15 cellular contexts compared by ENCODE assay signal in genomic region chr13:112880221-112880641, GRCh38.
DNase-seq lines count a peak whose midpoint lies in the region; ATAC-seq, FAIRE-seq and TF ChIP-seq lines count a peak whose summit lies in the region.
"Had no signal": no experiment of that assay in that cellular context is flagged by ENCODE, and none has a peak within 500 bp of the region (broad histone marks: within the 10 kb centered on the region; RNA-seq: fewer than 3 reads in every experiment).

No MANE protein-coding gene starts in this region.

- in situ Hi-C loops in HepG2 (cut with HindIII; ENCODE audit: extremely low pct_ligation_motif_present, low pct_unique_long_range_greater_than_20kb), result no loop called here

- intact Hi-C loops in left ventricle myocardium superior (cut with micrococcal nuclease) (no loop called here), left cardiac atrium (cut with DNase I) (no loop called here), HepG2 (cut with micrococcal nuclease; ENCODE audit: unreplicated experiment) (no loop called here), spleen (cut with DNase I; ENCODE audit: low total_unique reads) (no loop called here)

- no TSS peak for BruUV-seq in HepG2 (replicated peaks; lab: Mats Ljungman, UMichigan)

- H3K4me3 ChIP-seq in HepG2 (replicated peaks in 1 of 3; ENCODE audit: insufficient read depth in 1 of 3, low read depth in 2 of 3, low read length in 3 of 3) (no peak overlapping the region), spleen (no peak overlapping the region)
- H3K4me3 ChIP-seq: BLaER1, GM23338 had no signal

- H3K27ac ChIP-seq in caudate nucleus (ENCODE audit: low read depth, low read length) (peak overlapping the region; percentile 44), HepG2 (ENCODE audit: extremely low read length, insufficient read depth, low read length) (no peak overlapping the region), spleen (no peak overlapping the region), substantia nigra (ENCODE audit: low read depth, low read length, poor library complexity, severe bottlenecking) (no peak overlapping the region)
- H3K27ac ChIP-seq: BLaER1 had no signal

- 94% methylated on average over 13 of the region's 22 CpGs for WGBS in HepG2 (ENCODE audit: low lambda C conversion rate)
- WGBS in spleen, 5 donors, result 91 to 97% (median 96%) methylated on average over 14 to 22 of the region's 22 CpGs

- H3K79me2 ChIP-seq in HepG2 (ENCODE audit: insufficient read depth, low read length), result no peaks in the 10 kb centered on the region

- TF ChIP-seq POLR2A in HepG2 (IDR thresholded peaks at IDR 0.05; ENCODE audit: insufficient read depth in 1 of 2, low read depth in 2 of 2, low read length in 2 of 2) (no peak), spleen (IDR thresholded peaks at IDR 0.05) (no peak)

- H3K36me3 ChIP-seq in HepG2 (replicated peaks in 1 of 2; ENCODE audit: control insufficient read depth in 1 of 2, insufficient read depth in 2 of 2, low read length in 2 of 2) (peaks cover 34 to 58% of the 10 kb centered on the region in 2 experiments), spleen (peaks cover 0 to 97% (median 65%) of the 10 kb centered on the region in 6 donors)

- TF ChIP-seq CTCF in HepG2 (CRISPR knock-in tag; IDR thresholded peaks at IDR 0.05), result no peak
- TF ChIP-seq CTCF in spleen (IDR thresholded peaks at IDR 0.05 in 8 of 11, conservative IDR thresholded peaks at IDR 0.05 in 3 of 11), result no peak

- H3K9ac ChIP-seq in HepG2 (ENCODE audit: insufficient read depth, low read depth, low read length), result no peak overlapping the region
- H3K9ac ChIP-seq: BLaER1 had no signal

- peak; percentile 6 for ATAC-seq in left ventricle myocardium superior
- ATAC-seq in left cardiac atrium, result no peak
- no peak for ATAC-seq in HepG2
- ATAC-seq in HG03439 (IDR thresholded peaks at IDR 0.05; ENCODE audit: unreplicated experiment), result no peak
- ATAC-seq: GM23338 had no signal

- H2AFZ ChIP-seq in HepG2 (ENCODE audit: low read length), result no peak overlapping the region
- H2AFZ ChIP-seq: GM23338 had no signal

- no peak overlapping the region for H3K4me2 ChIP-seq in HepG2 (ENCODE audit: low read depth, low read length)
- H3K4me2 ChIP-seq: BLaER1, GM23338 had no signal

- FAIRE-seq in HepG2 (lab: Jason Lieb, UNC), result no peak

- H3K4me1 ChIP-seq in HepG2 (ENCODE audit: insufficient read depth, low read length) (no peaks in the 10 kb centered on the region), spleen (peaks cover 0 to under 1% (median 0%) of the 10 kb centered on the region in 6 donors)
- H3K4me1 ChIP-seq: BLaER1 had no signal

- no peaks in the 10 kb centered on the region for H4K20me1 ChIP-seq in HepG2 (ENCODE audit: insufficient read depth, low read length)

- H3K9me3 ChIP-seq in HepG2 (ENCODE audit: low read length), result no peaks in the 10 kb centered on the region
- H3K9me3 ChIP-seq in spleen, result no peaks in the 10 kb centered on the region
- H3K9me3 ChIP-seq: BLaER1 had no signal

- POLR2A ChIA-PET in HepG2 (lab: Yijun Ruan, JAX), result no interaction called here

- H3K27me3 ChIP-seq in HepG2 (ENCODE audit: control insufficient read depth in 1 of 2, insufficient read depth in 2 of 2, low read length in 2 of 2) (no peaks in the 10 kb centered on the region), spleen (replicated peaks in 1 of 7) (no peaks in the 10 kb centered on the region)

- peak; percentile 24 for DNase-seq in left ventricle myocardium superior
- no peak for DNase-seq in left cardiac atrium
- no peak for DNase-seq in caudate nucleus (lab: John Stamatoyannopoulos, UW)
- DNase-seq in HepG2 (ENCODE audit: low spot score), result no peak
- peak; percentile 70 for DNase-seq in spleen
- DNase-seq in substantia nigra (lab: John Stamatoyannopoulos, UW), result no peak
- no peak for DNase-seq in NCI-H748 (lab: John Stamatoyannopoulos, UW; ENCODE audit: unreplicated experiment)
- DNase-seq: 8988T; AML-193; CD4-positive, CD25-positive, alpha-beta regulatory T cell; DMS 273 treated with DMSO at 0.1 percent for 48 hours; H7 had no signal

- CTCF ChIA-PET in HepG2 (lab: Yijun Ruan, JAX; ENCODE audit: low intra/inter-chr PET ratio, low total read pairs), result no interaction called here

- no peak for TF ChIP-seq RAD21 in HepG2 (CRISPR knock-in tag; IDR thresholded peaks at IDR 0.05)

- TF ChIP-seq EP300 in HepG2 (IDR thresholded peaks at IDR 0.05; ENCODE audit: low read depth in 2 of 2, low read length in 2 of 2), result no peak
- no peak for TF ChIP-seq EP300 in HepG2 (CRISPR knock-in tag; IDR thresholded peaks at IDR 0.05; ENCODE audit: borderline replicate concordance)

TF ChIP-seq in HepG2, 621 proteins besides CTCF, POLR2A, EP300 and RAD21:
- peak; percentile 67 for TF ChIP-seq AGO2 (optimal IDR thresholded peaks at IDR 0.05; ENCODE audit: low read depth, low read length)
- TF ChIP-seq CEBPZ (IDR thresholded peaks at IDR 0.05; ENCODE audit: low read length), result no peak
TF ChIP-seq in HepG2: peak in this region for 1.

Comparison
In these comparisons a context has a peak if more than half of its experiments do, and no peak if none do; other contexts are left out.
1. DNase-seq: peak in left ventricle myocardium superior (single experiment) and spleen (single experiment); none in left cardiac atrium (single experiment), caudate nucleus (0 of 61), HepG2 (single experiment), substantia nigra (0 of 49) and NCI-H748 (single experiment).